In the genomic region with DNA sequence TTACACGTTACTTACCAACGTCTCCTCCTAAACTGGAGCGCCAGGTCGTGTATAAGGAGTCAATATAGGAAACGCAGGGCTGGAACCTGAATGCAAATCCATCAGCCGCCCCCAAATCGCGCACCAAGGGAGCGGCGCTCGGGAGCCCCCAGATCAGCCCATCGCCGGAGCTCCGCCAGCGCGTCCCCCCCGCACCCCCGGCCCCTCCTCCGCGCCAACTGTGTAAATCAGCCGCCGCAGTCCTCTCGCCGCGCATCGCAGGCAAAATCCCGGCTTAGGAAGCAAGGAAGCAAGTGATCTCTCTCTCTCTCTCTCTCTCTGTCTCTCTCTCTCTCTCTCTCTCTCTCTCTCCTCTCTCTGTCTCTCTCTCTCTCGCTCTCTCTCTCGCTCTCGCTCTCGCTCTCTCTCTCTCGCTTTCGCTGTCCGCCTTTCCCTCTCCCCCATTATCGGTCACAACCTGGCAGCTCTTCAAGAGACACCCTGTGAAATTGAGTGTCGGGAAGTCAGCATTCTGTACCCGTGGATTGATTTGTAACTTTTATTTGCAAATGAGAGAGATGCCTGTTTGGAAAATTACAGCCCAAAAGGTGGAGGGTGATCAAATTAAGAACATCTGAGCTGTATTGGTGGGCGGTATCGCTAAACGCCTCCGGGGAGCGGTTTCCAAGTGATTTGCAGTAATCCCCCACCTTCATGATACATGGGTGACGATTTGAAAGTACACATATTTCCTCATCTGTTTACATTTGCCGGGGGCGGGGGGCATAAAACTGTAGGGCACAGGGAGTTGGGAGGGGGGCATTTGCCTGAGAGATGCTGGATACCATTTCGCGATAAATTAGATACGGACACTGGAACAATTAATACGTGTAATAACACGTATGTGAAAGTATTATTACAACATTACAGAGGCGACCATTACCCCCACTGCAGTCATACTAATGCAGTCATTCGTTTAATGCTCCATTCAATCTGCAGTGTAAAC, we compare ENCODE assay signal across 8 cellular contexts. TPM values are rescaled to one million over a fixed set of nuclear protein-coding genes. Genes with fewer than 3 reads are reported as not detected.
DNase-seq lines count a peak whose midpoint lies in the region; ATAC-seq and TF ChIP-seq lines count a peak whose summit lies in the region.

No MANE protein-coding gene starts in this region.

- DNase-seq in GM13977 (ENCODE audit: low spot score) (peak; percentile 14), NCI-H82 treated with DMSO at 0.1 percent for 48 hours (lab: John Stamatoyannopoulos, UW; ENCODE audit: unreplicated experiment) (peak; percentile 54), fibroblast of the aortic adventitia (ENCODE audit: low read depth) (peak; percentile 3), posterior cingulate gyrus (peak in 8 of 10 donors; percentile 41 to 92 (median 58)), H4 (ENCODE audit: low spot score) (no peak)

- H3K4me3 ChIP-seq in fibroblast of the aortic adventitia (ENCODE audit: low read depth, low read length), result peak overlapping the region; percentile 48

- TF ChIP-seq CTCF in GM13977 (IDR thresholded peaks at IDR 0.05; ENCODE audit: extremely low read depth, insufficient read depth, missing control alignments), result no peak
- no peak for TF ChIP-seq CTCF in fibroblast of the aortic adventitia (IDR thresholded peaks at IDR 0.05; ENCODE audit: insufficient read depth, low read length)

- intact Hi-C loops in posterior cingulate gyrus (cut with DNase I), result no loop called here

- ATAC-seq in GM21360 (IDR thresholded peaks at IDR 0.05; ENCODE audit: unreplicated experiment) (no peak), HG03520 (IDR thresholded peaks at IDR 0.05; ENCODE audit: unreplicated experiment) (no peak), HG03039 (IDR thresholded peaks at IDR 0.05; ENCODE audit: unreplicated experiment) (no peak)

- in situ Hi-C loops in GM13977 (cut with MboI; ENCODE audit: low pct_unique_long_range_greater_than_20kb, low sequenced_read_pairs, unreplicated experiment), result no loop called here

RNA-seq across cellular contexts. Expression of a gene that starts 0.7 kb away (rescaled TPM):
- not detected in 2 replicates for total RNA-seq in fibroblast of the aortic adventitia (ENCODE audit: low replicate concordance)
- 0.25 TPM in 1 of 2 replicates, not detected in the other for total RNA-seq in H4 (2014; rRNA removed; shearing (Covaris generic))
